In the genomic region with DNA sequence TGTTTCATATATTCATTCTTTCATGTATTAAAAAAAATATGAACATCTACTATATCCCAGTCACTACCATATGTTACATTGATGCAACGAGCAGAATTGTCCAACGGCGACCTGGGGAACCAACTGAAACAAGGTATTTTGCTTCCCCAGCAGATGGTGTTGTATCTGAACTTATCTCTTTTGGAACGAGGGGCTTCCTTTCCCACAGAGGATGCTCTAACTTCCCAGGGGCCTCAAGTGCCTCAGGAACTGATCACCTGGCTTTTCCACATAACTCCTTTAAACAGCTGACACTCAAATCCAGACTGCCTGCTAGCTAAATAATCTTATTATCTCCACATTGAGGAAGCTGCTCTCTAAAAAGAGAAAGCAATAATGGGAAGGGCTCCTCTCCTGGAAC, we compare ENCODE assay signal across 35 cellular contexts.
"Had no signal": no experiment of that assay in that cellular context is flagged by ENCODE, and none has a peak within 500 bp of the region (broad histone marks: within the 10 kb centered on the region; RNA-seq: fewer than 3 reads in every experiment).

No MANE protein-coding gene starts in this region.

- H3K4me3 ChIP-seq: MG63, PC-9, SK-N-MC had no signal

- H3K9me3 ChIP-seq: MG63 had no signal

- H3K27me3 ChIP-seq: brain microvascular endothelial cell, MG63 had no signal

- DNase-seq: activated CD4-positive, alpha-beta memory T cell treated with anti-CD3 and anti-CD28 coated beads, Interleukin-2, amount 10 ng/mL, durations not matched to agents 7 days and 5 days; activated CD4-positive, alpha-beta T cell treated with anti-CD3 and anti-CD28 coated beads for 1 hour; activated CD4-positive, alpha-beta T cell treated with anti-CD3 and anti-CD28 coated beads for 48 hours; activated CD4-positive, CD25-positive, alpha-beta regulatory T cell; activated CD8-positive, alpha-beta memory T cell treated with anti-CD3 and anti-CD28 coated beads for 24 hours; activated CD8-positive, alpha-beta memory T cell treated with anti-CD3 and anti-CD28 coated beads, Interleukin-2, amount 10 ng/mL, durations not matched to agents 7 days and 5 days; activated CD8-positive, alpha-beta memory T cell treated with anti-CD3 and anti-CD28 coated beads, Interleukin-2, amount 50 U/mL, for 48 hours; activated effector memory CD4-positive, alpha-beta T cell treated with anti-CD3 and anti-CD28 coated beads, Interleukin-2, amount 50 U/mL, for 16 hours; activated naive CD4-positive, alpha-beta T cell; activated naive CD4-positive, alpha-beta T cell treated with anti-CD3 and anti-CD28 coated beads, Interleukin-2, amount 50 U/mL, for 16 hours; activated naive CD8-positive, alpha-beta T cell treated with anti-CD3 and anti-CD28 coated beads for 36 hours; activated T-cell treated with anti-CD3 and anti-CD28 coated beads, Interleukin-2, amount 50 U/mL, for 48 hours; amniotic stem cell; aorta; brain microvascular endothelial cell; central memory CD4-positive, alpha-beta T cell; Karpas-422; KBM-7; MG63; NCI-H1048; NCI-H1105 treated with DMSO at 0.1 percent for 48 hours; NCI-H1436 treated with DMSO at 0.1 percent for 48 hours; NCI-H1694 treated with DMSO at 0.1 percent for 48 hours; NCI-H2029; NCI-H226; NCI-H446 treated with DMSO at 0.1 percent for 48 hours; NCI-H69; NK-92 treated with Interleukin-12 subunit alpha and Interleukin-12 subunit beta, amount 100 ng/mL, for 24 hours; PC-9; Right ventricle myocardium superior had no signal

- H3K4me2 ChIP-seq: PC-9 had no signal

- H3K36me3 ChIP-seq: brain microvascular endothelial cell, MG63 had no signal

- H3K4me1 Mint-ChIP-seq: activated CD4-positive, alpha-beta memory T cell treated with anti-CD3 and anti-CD28 coated beads, Interleukin-2, amount 10 ng/mL, durations not matched to agents 7 days and 5 days; activated CD8-positive, alpha-beta memory T cell treated with anti-CD3 and anti-CD28 coated beads, Interleukin-2, amount 10 ng/mL, durations not matched to agents 7 days and 5 days; activated naive CD8-positive, alpha-beta T cell treated with anti-CD3 and anti-CD28 coated beads for 36 hours; activated T-helper 17 cell treated with anti-CD3 and anti-CD28 coated beads, Interleukin-2, amount 50 U/mL, for 72 hours had no signal

- H3K27ac ChIP-seq: brain microvascular endothelial cell, PC-9, RWPE1, SK-N-MC had no signal

- H3K27me3 Mint-ChIP-seq: activated CD4-positive, alpha-beta memory T cell treated with anti-CD3 and anti-CD28 coated beads, Interleukin-2, amount 10 ng/mL, durations not matched to agents 7 days and 5 days; activated naive CD8-positive, alpha-beta T cell treated with anti-CD3 and anti-CD28 coated beads for 36 hours had no signal

- H3K27ac Mint-ChIP-seq: activated CD4-positive, alpha-beta memory T cell treated with anti-CD3 and anti-CD28 coated beads, Interleukin-2, amount 10 ng/mL, durations not matched to agents 7 days and 5 days; activated CD8-positive, alpha-beta memory T cell treated with anti-CD3 and anti-CD28 coated beads, Interleukin-2, amount 10 ng/mL, durations not matched to agents 7 days and 5 days; activated naive CD8-positive, alpha-beta T cell treated with anti-CD3 and anti-CD28 coated beads for 36 hours; activated T-helper 17 cell treated with anti-CD3 and anti-CD28 coated beads, Interleukin-2, amount 50 U/mL, for 72 hours; T-helper 1 cell treated with Interleukin-12 subunit alpha and Interleukin-12 subunit beta and Interleukin-4 antibody, amounts not matched to agents 30 μg/mL and 1 μg/mL, for 36 hours; T-helper 2 cell treated with Interferon-gamma antibody and Interleukin-4, amounts not matched to agents 5 μg/mL and 100 μg/mL, for 36 hours had no signal

- H2AFZ ChIP-seq: PC-9 had no signal

- H3K4me3 Mint-ChIP-seq: activated CD4-positive, alpha-beta memory T cell treated with anti-CD3 and anti-CD28 coated beads, Interleukin-2, amount 10 ng/mL, durations not matched to agents 7 days and 5 days; activated CD8-positive, alpha-beta memory T cell treated with anti-CD3 and anti-CD28 coated beads, Interleukin-2, amount 10 ng/mL, durations not matched to agents 7 days and 5 days; activated naive CD8-positive, alpha-beta T cell treated with anti-CD3 and anti-CD28 coated beads for 36 hours; activated T-helper 17 cell treated with anti-CD3 and anti-CD28 coated beads, Interleukin-2, amount 50 U/mL, for 72 hours; T-helper 1 cell treated with Interleukin-12 subunit alpha and Interleukin-12 subunit beta and Interleukin-4 antibody, amounts not matched to agents 30 μg/mL and 1 μg/mL, for 36 hours; T-helper 2 cell treated with Interferon-gamma antibody and Interleukin-4, amounts not matched to agents 5 μg/mL and 100 μg/mL, for 36 hours had no signal

- H3K9me3 Mint-ChIP-seq: activated CD4-positive, alpha-beta memory T cell treated with anti-CD3 and anti-CD28 coated beads, Interleukin-2, amount 10 ng/mL, durations not matched to agents 7 days and 5 days; activated naive CD8-positive, alpha-beta T cell treated with anti-CD3 and anti-CD28 coated beads for 36 hours; activated T-helper 17 cell treated with anti-CD3 and anti-CD28 coated beads, Interleukin-2, amount 50 U/mL, for 72 hours; T-helper 1 cell treated with Interleukin-12 subunit alpha and Interleukin-12 subunit beta and Interleukin-4 antibody, amounts not matched to agents 30 μg/mL and 1 μg/mL, for 36 hours; T-helper 2 cell treated with Interferon-gamma antibody and Interleukin-4, amounts not matched to agents 5 μg/mL and 100 μg/mL, for 36 hours had no signal

- H3K36me3 Mint-ChIP-seq: activated CD8-positive, alpha-beta memory T cell treated with anti-CD3 and anti-CD28 coated beads, Interleukin-2, amount 10 ng/mL, durations not matched to agents 7 days and 5 days; activated naive CD8-positive, alpha-beta T cell treated with anti-CD3 and anti-CD28 coated beads for 36 hours had no signal

- ATAC-seq: activated CD8-positive, alpha-beta memory T cell treated with anti-CD3 and anti-CD28 coated beads, Interleukin-2, amount 10 ng/mL, durations not matched to agents 7 days and 5 days; activated T-helper 17 cell treated with anti-CD3 and anti-CD28 coated beads, Interleukin-2, amount 50 U/mL, for 72 hours had no signal
